Comparison of ENCODE assay signal across 10 cellular contexts in genomic region chr1:113980120-113980519, GRCh38. TPM values are rescaled to one million over a fixed set of nuclear protein-coding genes. Genes with fewer than 3 reads are reported as not detected.
DNase-seq lines count a peak whose midpoint lies in the region; ATAC-seq, FAIRE-seq and TF ChIP-seq lines count a peak whose summit lies in the region.
"Had no signal": no experiment of that assay in that cellular context is flagged by ENCODE, and none has a peak within 500 bp of the region (broad histone marks: within the 10 kb centered on the region; RNA-seq: fewer than 3 reads in every experiment).

No MANE protein-coding gene starts in this region.

- no peaks in the 10 kb centered on the region for H3K27me3 Mint-ChIP-seq in activated CD4-positive, alpha-beta memory T cell treated with anti-CD3 and anti-CD28 coated beads, Interleukin-2, amount 10 ng/mL, durations not matched to agents 7 days and 5 days

- H3K4me3 ChIP-seq in pancreas: peak overlapping the region in 2 of 4 donors; percentile 3 to 27
- no peak overlapping the region for H3K4me3 ChIP-seq in MM.1S (ENCODE audit: low read length)

- no peak overlapping the region for H3K4me3 Mint-ChIP-seq in activated CD4-positive, alpha-beta memory T cell treated with anti-CD3 and anti-CD28 coated beads, Interleukin-2, amount 10 ng/mL, durations not matched to agents 7 days and 5 days

- H4K20me1 ChIP-seq in MM.1S (ENCODE audit: insufficient read depth, low read length): no peaks in the 10 kb centered on the region; the same call in 1 of the 2 replicates

- no peaks in the 10 kb centered on the region for H3K79me2 ChIP-seq in MM.1S (ENCODE audit: low read length)

- H3K4me1 Mint-ChIP-seq in activated CD4-positive, alpha-beta memory T cell treated with anti-CD3 and anti-CD28 coated beads, Interleukin-2, amount 10 ng/mL, durations not matched to agents 7 days and 5 days: peaks cover 34% of the 10 kb centered on the region

- no peak for TF ChIP-seq CTCF in pancreas (IDR thresholded peaks at IDR 0.05)
- no peak for TF ChIP-seq CTCF in MM.1S (IDR thresholded peaks at IDR 0.05; ENCODE audit: low read length)

- POLR2A ChIA-PET in activated CD4-positive, alpha-beta memory T cell treated with anti-CD3 and anti-CD28 coated beads, Interleukin-2, amount 10 ng/mL, durations not matched to agents 7 days and 5 days (lab: Charles Lee): no interaction called here

- peak; percentile 25 for DNase-seq in AG20443 (ENCODE audit: low spot score)
- DNase-seq in NCI-H446 treated with DMSO at 0.1 percent for 48 hours (lab: John Stamatoyannopoulos, UW): peak; percentile 10
- peak; percentile 34 for DNase-seq in fibroblast of the conjunctiva (ENCODE audit: low read depth)
- peak in 4 of 6 donors; percentile 33 to 88 (median 66) for DNase-seq in pancreas
- DNase-seq in activated CD4-positive, alpha-beta memory T cell treated with anti-CD3 and anti-CD28 coated beads, Interleukin-2, amount 10 ng/mL, durations not matched to agents 7 days and 5 days: no peak
- DNase-seq in MM.1S: no peak
- no peak for DNase-seq in OCI-M1 (lab: John Stamatoyannopoulos, UW)

- no peaks in the 10 kb centered on the region for H3F3A ChIP-seq in MM.1S (ENCODE audit: insufficient read depth, low read length)

- H3K4me1 ChIP-seq in pancreas: peaks cover 0 to 9% (median 0%) of the 10 kb centered on the region in 3 donors
- H3K4me1 ChIP-seq in MM.1S (ENCODE audit: low read length): no peaks in the 10 kb centered on the region

- no peak overlapping the region for H3K4me2 ChIP-seq in MM.1S (ENCODE audit: low read depth, low read length)

- H3K27ac ChIP-seq in pancreas (peak overlapping the region in 1 of 4 donors; percentile 49), MM.1S (ENCODE audit: low read length) (no peak overlapping the region)

- H3K36me3 ChIP-seq in pancreas (no peaks in the 10 kb centered on the region), MM.1S (replicated peaks; ENCODE audit: insufficient read depth, low read length) (no peaks in the 10 kb centered on the region)

- H3K27ac Mint-ChIP-seq in activated CD4-positive, alpha-beta memory T cell treated with anti-CD3 and anti-CD28 coated beads, Interleukin-2, amount 10 ng/mL, durations not matched to agents 7 days and 5 days: no peak overlapping the region

- CTCF ChIA-PET in activated CD4-positive, alpha-beta memory T cell treated with anti-CD3 and anti-CD28 coated beads, Interleukin-2, amount 10 ng/mL, durations not matched to agents 7 days and 5 days (lab: Charles Lee): no interaction called here

- no peaks in the 10 kb centered on the region for H3K9me2 ChIP-seq in MM.1S (replicated peaks; ENCODE audit: insufficient read depth, low read length)

- ATAC-seq in pancreas (peak in 1 of 4 donors; percentile 12), HG02884 (IDR thresholded peaks at IDR 0.05; ENCODE audit: unreplicated experiment) (no peak)

- WGBS in pancreas, 2 donors: 47 to 49% methylated on average over 10 of the region's 10 CpGs

- no peak overlapping the region for H2AFZ ChIP-seq in MM.1S (ENCODE audit: low read length)

- H3K27me3 ChIP-seq in pancreas: no peaks in the 10 kb centered on the region
- H3K27me3 ChIP-seq in MM.1S (replicated peaks; ENCODE audit: insufficient read depth, low read length): no peaks in the 10 kb centered on the region

- H3K9ac ChIP-seq in MM.1S (ENCODE audit: low read length): no peak overlapping the region

- no peaks in the 10 kb centered on the region for H3K9me3 Mint-ChIP-seq in activated CD4-positive, alpha-beta memory T cell treated with anti-CD3 and anti-CD28 coated beads, Interleukin-2, amount 10 ng/mL, durations not matched to agents 7 days and 5 days

- no peaks in the 10 kb centered on the region for H3K9me3 ChIP-seq in pancreas
- H3K9me3 ChIP-seq in MM.1S (replicated peaks; ENCODE audit: insufficient read depth, low read length): no peaks in the 10 kb centered on the region

- intact Hi-C loops in pancreas (cut with DNase I): loop anchor here in 2 of 3 donors (5.0 kb wide), 2 partner anchors 302 to 307 kb away; no protein-coding TSS in a partner anchor

- no peak for FAIRE-seq in pancreas (lab: Jason Lieb, UNC)
- FAIRE-seq: G401.6, HTR-8/SVneo had no signal

- peaks cover 6% of the 10 kb centered on the region for H3K36me3 Mint-ChIP-seq in activated CD4-positive, alpha-beta memory T cell treated with anti-CD3 and anti-CD28 coated beads, Interleukin-2, amount 10 ng/mL, durations not matched to agents 7 days and 5 days (ENCODE audit: low read depth)

RNA-seq across cellular contexts. Expression of gene OLFML3, which starts 0.8 kb away (rescaled TPM):
- 10 to 100 TPM in 3 of 6 donors, 1 to 10 TPM in 3; 3.7 to 39.2 (median 11.0) TPM for total RNA-seq in pancreas
- 10 to 100 TPM in 1 of 2 donors, 1 to 10 TPM in 1; 9.1 to 11.3 TPM for polyA plus RNA-seq in pancreas
- total RNA-seq in activated CD4-positive, alpha-beta memory T cell treated with anti-CD3 and anti-CD28 coated beads, Interleukin-2, amount 10 ng/mL, durations not matched to agents 7 days and 5 days: under 1 TPM; 0.20 to 0.45 TPM

RNA-seq across cellular contexts. Expression of gene HIPK1, which starts 51.0 kb away (rescaled TPM):
- 10 to 100 TPM; 27.9 to 42.1 (median 30.4) TPM for total RNA-seq in pancreas
- 10 to 100 TPM in 1 of 2 donors, 1 to 10 TPM in 1; 6.8 to 16.5 TPM for polyA plus RNA-seq in pancreas
- 10 to 100 TPM; 89.5 to 92.5 TPM for total RNA-seq in activated CD4-positive, alpha-beta memory T cell treated with anti-CD3 and anti-CD28 coated beads, Interleukin-2, amount 10 ng/mL, durations not matched to agents 7 days and 5 days

Comparison
In these comparisons a context has a peak if more than half of its experiments do, and no peak if none do; other contexts are left out.
1. DNase-seq: peak in AG20443 (single experiment), NCI-H446 treated with DMSO at 0.1 percent for 48 hours (single experiment), fibroblast of the conjunctiva (single experiment) and pancreas (4 of 6); none in activated CD4-positive, alpha-beta memory T cell treated with anti-CD3 and anti-CD28 coated beads, Interleukin-2, amount 10 ng/mL, durations not matched to agents 7 days and 5 days (single experiment), MM.1S (single experiment) and OCI-M1 (single experiment).